ENCODE assay signal across 20 cellular contexts in the genomic region with DNA sequence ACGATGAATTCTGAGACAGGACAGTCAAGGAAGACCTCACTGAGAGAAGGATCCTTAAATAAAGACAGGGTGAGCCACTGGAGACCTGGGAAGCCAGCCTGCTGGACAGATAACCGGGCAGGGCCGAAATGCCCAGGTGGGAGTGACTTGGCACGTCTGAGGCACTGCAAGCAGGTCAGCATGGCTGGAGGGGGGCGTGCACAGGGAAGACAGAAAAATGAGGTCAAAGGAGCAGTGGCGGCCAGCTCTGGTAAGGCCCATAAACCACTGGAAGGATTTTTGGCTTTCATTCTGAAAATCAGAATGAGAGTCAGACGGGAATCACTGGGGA. TPM values are rescaled to one million over a fixed set of nuclear protein-coding genes. Genes with fewer than 3 reads are reported as not detected.
"Had no signal": no experiment of that assay in that cellular context is flagged by ENCODE, and none has a peak within 500 bp of the region (broad histone marks: within the 10 kb centered on the region; RNA-seq: fewer than 3 reads in every experiment).

No MANE protein-coding gene starts in this region.

- H3K9me3 Mint-ChIP-seq: activated naive CD8-positive, alpha-beta T cell treated with anti-CD3 and anti-CD28 coated beads for 36 hours; activated T-cell treated with anti-CD3 and anti-CD28 coated beads, Interleukin-2, amount 50 U/mL, for 72 hours; central memory CD8-positive, alpha-beta T cell had no signal

- H3K27ac Mint-ChIP-seq: activated naive CD8-positive, alpha-beta T cell treated with anti-CD3 and anti-CD28 coated beads for 36 hours; activated T-cell treated with anti-CD3 and anti-CD28 coated beads, Interleukin-2, amount 50 U/mL, for 72 hours had no signal

- DNase-seq: activated CD4-positive, alpha-beta T cell treated with anti-CD3 and anti-CD28 coated beads, Interleukin-2, amount 50 U/mL, for 1 hour; activated CD8-positive, alpha-beta memory T cell treated with anti-CD3 and anti-CD28 coated beads, Interleukin-2, amount 50 U/mL, for 48 hours; activated gamma-delta T cell treated with Interleukin-2 at 50 U/mL for 16 hours; activated naive CD8-positive, alpha-beta T cell treated with anti-CD3 and anti-CD28 coated beads for 36 hours; activated T-cell treated with anti-CD3 and anti-CD28 coated beads, Interleukin-2, amount 50 U/mL, for 72 hours; amygdala; brain microvascular endothelial cell; cortex of kidney; gastrocnemius medialis; kidney; pancreas; right lobe of liver; small intestine; stimulated activated CD4-positive, alpha-beta T cell treated with anti-CD3 and anti-CD28 coated beads, Interleukin-4, amount 100 ng/mL, for 1 hour; T-helper 1 cell; T-helper 9 cell had no signal

- H3K36me3 ChIP-seq: brain microvascular endothelial cell, gastrocnemius medialis, heart left ventricle, pancreas, right lobe of liver had no signal

- H3K9me3 ChIP-seq: gastrocnemius medialis, heart left ventricle, pancreas, right lobe of liver had no signal

- H3K4me1 ChIP-seq: pancreas, right lobe of liver had no signal

- H3K27ac ChIP-seq: brain microvascular endothelial cell, gastrocnemius medialis, heart left ventricle, pancreas, right lobe of liver had no signal

- H3K4me3 Mint-ChIP-seq: activated naive CD8-positive, alpha-beta T cell treated with anti-CD3 and anti-CD28 coated beads for 36 hours had no signal

- H3K36me3 Mint-ChIP-seq: activated naive CD8-positive, alpha-beta T cell treated with anti-CD3 and anti-CD28 coated beads for 36 hours had no signal

- H3K4me3 ChIP-seq: gastrocnemius medialis, heart left ventricle, pancreas, right lobe of liver had no signal

- ATAC-seq: activated CD4-positive, CD25-positive, alpha-beta regulatory T cell treated with anti-CD3 and anti-CD28 coated beads, Interleukin-2, amount 50 U/mL, for 24 hours; activated T-cell treated with anti-CD3 and anti-CD28 coated beads, Interleukin-2, amount 50 U/mL, for 72 hours; gastrocnemius medialis; heart left ventricle; left lobe of liver; pancreas; right lobe of liver had no signal

RNA-seq across cellular contexts. Expression of gene ATP1A3, which starts 5.8 kb away (rescaled TPM):
- total RNA-seq: gastrocnemius medialis, kidney had no signal
